28 cellular contexts compared by ENCODE assay signal in the genomic region with DNA sequence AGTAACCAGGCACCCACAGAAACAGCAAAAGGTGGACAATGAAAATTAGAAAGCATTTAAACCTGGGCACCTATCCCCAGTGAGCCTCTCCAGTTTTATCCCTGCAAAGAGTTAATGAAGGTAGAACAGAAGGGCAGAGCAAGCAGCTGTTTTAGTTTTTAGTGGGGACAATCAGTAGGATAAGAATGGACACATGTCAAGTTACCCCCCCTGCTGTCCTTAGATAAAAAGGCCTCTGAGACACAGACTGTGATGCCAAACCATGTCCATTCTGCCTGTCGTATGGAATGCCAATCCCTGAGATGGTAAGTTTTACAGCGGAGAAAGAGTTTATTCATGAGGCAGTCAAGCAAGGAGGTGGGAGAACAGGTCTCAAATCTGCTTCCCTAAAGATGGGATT.
DNase-seq lines count a peak whose midpoint lies in the region; ATAC-seq, FAIRE-seq and TF ChIP-seq lines count a peak whose summit lies in the region.
"Had no signal": no experiment of that assay in that cellular context is flagged by ENCODE, and none has a peak within 500 bp of the region (broad histone marks: within the 10 kb centered on the region; RNA-seq: fewer than 3 reads in every experiment).

No MANE protein-coding gene starts in this region.

- H3K4me3 Mint-ChIP-seq in T-helper 2 cell treated with Interferon-gamma antibody and Interleukin-4, amounts not matched to agents 5 μg/mL and 100 μg/mL, for 36 hours, result no peak overlapping the region
- H3K4me3 Mint-ChIP-seq in activated CD4-positive, alpha-beta memory T cell treated with anti-CD3 and anti-CD28 coated beads for 36 hours, result no peak overlapping the region
- no peak overlapping the region for H3K4me3 Mint-ChIP-seq in endodermal cell
- H3K4me3 Mint-ChIP-seq: CD8-positive, alpha-beta memory T cell; stimulated activated naive CD8-positive, alpha-beta T cell treated with anti-CD3 and anti-CD28 coated beads, Interleukin-15, amount 100 ng/mL, for 72 hours had no signal

- BruUV-seq in PC-3 (replicated peaks; lab: Mats Ljungman, UMichigan), result no TSS peak
- no TSS peak for BruUV-seq in K562 (replicated peaks; lab: Mats Ljungman, UMichigan)

- H4K20me1 ChIP-seq in PC-3 (ENCODE audit: low read length) (no peaks in the 10 kb centered on the region), K562 (replicated peaks; ENCODE audit: control insufficient read depth, insufficient read depth, low read length) (no peaks in the 10 kb centered on the region)

- peaks cover 8% of the 10 kb centered on the region for H3K9me3 Mint-ChIP-seq in T-helper 2 cell treated with Interferon-gamma antibody and Interleukin-4, amounts not matched to agents 5 μg/mL and 100 μg/mL, for 36 hours
- no peaks in the 10 kb centered on the region for H3K9me3 Mint-ChIP-seq in activated CD4-positive, alpha-beta memory T cell treated with anti-CD3 and anti-CD28 coated beads for 36 hours
- H3K9me3 Mint-ChIP-seq in endodermal cell, result no peaks in the 10 kb centered on the region
- H3K9me3 Mint-ChIP-seq: activated naive CD4-positive, alpha-beta T cell treated with anti-CD3 and anti-CD28 coated beads, Interleukin-2, amount 50 U/mL, for 72 hours; CD8-positive, alpha-beta memory T cell; stimulated activated naive CD8-positive, alpha-beta T cell treated with anti-CD3 and anti-CD28 coated beads, Interleukin-15, amount 100 ng/mL, for 72 hours had no signal

- intact Hi-C loops in PC-3 (cut with micrococcal nuclease), result loop anchor here (5.0 kb wide), 3 partner anchors 98 to 242 kb away; a partner anchor contains a TSS
- intact Hi-C loops in K562 (cut with micrococcal nuclease), result no loop called here
- intact Hi-C loops in activated CD4-positive, alpha-beta memory T cell treated with anti-CD3 and anti-CD28 coated beads for 36 hours (cut with micrococcal nuclease), result loop anchor here (5.0 kb wide), 2 partner anchors 93 to 258 kb away; no protein-coding TSS in a partner anchor

- H3K9me2 ChIP-seq in PC-3 (replicated peaks; ENCODE audit: low read length), result no peaks in the 10 kb centered on the region

- H3K27ac ChIP-seq in PC-3 (ENCODE audit: low read length), result no peak overlapping the region
- H3K27ac ChIP-seq in K562 (ENCODE audit: extremely low read depth, low read depth, low read length), result peak overlapping the region; percentile 5; the same call in 1 of the 3 replicates
- H3K27ac ChIP-seq in endodermal cell (ENCODE audit: low read depth, low read length), result no peak overlapping the region
- H3K27ac ChIP-seq: ascending aorta, gastrocnemius medialis, hepatocyte, neutrophil, psoas muscle, thyroid gland had no signal

- H3F3A ChIP-seq in PC-3 (ENCODE audit: low read length, unreplicated experiment), result peaks cover 4% of the 10 kb centered on the region

- H3K79me2 ChIP-seq in PC-3 (ENCODE audit: low read length) (no peaks in the 10 kb centered on the region), K562 (ENCODE audit: control insufficient read depth, insufficient read depth, low read length) (no peaks in the 10 kb centered on the region)
- H3K79me2 ChIP-seq: hepatocyte had no signal

- H3K9me3 ChIP-seq in PC-3 (ENCODE audit: low read length) (no peaks in the 10 kb centered on the region), K562 (replicated peaks; ENCODE audit: control insufficient read depth, insufficient read depth, low read depth, low read length) (no peaks in the 10 kb centered on the region; the same call in 1 of the 2 replicates), endodermal cell (ENCODE audit: control insufficient read depth, low read length) (no peaks in the 10 kb centered on the region)
- H3K9me3 ChIP-seq: ascending aorta, gastrocnemius medialis, neutrophil, psoas muscle, thyroid gland had no signal

- TF ChIP-seq EP300 in K562 (IDR thresholded peaks at IDR 0.05; ENCODE audit: low read length), result 0 out of 2 replicates have a peak, but pooled peaks have one; percentile 23

- TF ChIP-seq CTCF in PC-3 (conservative IDR thresholded peaks at IDR 0.05; ENCODE audit: low read depth, low read length) (peak; percentile 19; the same call in 1 of the 2 replicates), K562 (IDR thresholded peaks at IDR 0.05 in 2 of 3, conservative IDR thresholded peaks at IDR 0.05 in 1 of 3; ENCODE audit: insufficient read depth in 2 of 3, low read depth in 1 of 3, low read length in 3 of 3) (no peak), endodermal cell (conservative IDR thresholded peaks at IDR 0.05) (no peak)

- no peak overlapping the region for H2AFZ ChIP-seq in PC-3 (ENCODE audit: low read length)
- no peak overlapping the region for H2AFZ ChIP-seq in K562 (ENCODE audit: low read depth, low read length)
- H2AFZ ChIP-seq: hepatocyte had no signal

- H3K9ac ChIP-seq in PC-3 (ENCODE audit: low read length) (no peak overlapping the region), K562 (ENCODE audit: insufficient read depth in 1 of 2, low read depth in 2 of 2, low read length in 2 of 2) (no peak overlapping the region), endodermal cell (ENCODE audit: extremely low read depth, low read length, poor library complexity, severe bottlenecking) (no peak overlapping the region)

- no peak for TF ChIP-seq POLR2A in K562 (conservative IDR thresholded peaks at IDR 0.05)

- no peak overlapping the region for H3K4me2 ChIP-seq in PC-3 (ENCODE audit: low read length)
- peak overlapping the region; percentile 29; the same call in 1 of the 2 replicates for H3K4me2 ChIP-seq in K562 (ENCODE audit: insufficient read depth, low read length)
- H3K4me2 ChIP-seq: hepatocyte had no signal

- H3K4me1 ChIP-seq in PC-3 (ENCODE audit: insufficient read depth, low read length) (peaks cover 39% of the 10 kb centered on the region), K562 (replicated peaks in 1 of 2; ENCODE audit: control insufficient read depth in 2 of 2, insufficient read depth in 2 of 2, low read length in 2 of 2) (peaks cover 0 to 5% of the 10 kb centered on the region in 2 experiments; a peak in 1 of 5 replicates), endodermal cell (ENCODE audit: control insufficient read depth, insufficient read depth, low read length) (no peaks in the 10 kb centered on the region)
- H3K4me1 ChIP-seq: psoas muscle had no signal

- peaks cover 8% of the 10 kb centered on the region for H3K36me3 Mint-ChIP-seq in T-helper 2 cell treated with Interferon-gamma antibody and Interleukin-4, amounts not matched to agents 5 μg/mL and 100 μg/mL, for 36 hours (ENCODE audit: low read depth)
- H3K36me3 Mint-ChIP-seq in activated CD4-positive, alpha-beta memory T cell treated with anti-CD3 and anti-CD28 coated beads for 36 hours, result no peaks in the 10 kb centered on the region
- H3K36me3 Mint-ChIP-seq in endodermal cell (ENCODE audit: low read depth), result no peaks in the 10 kb centered on the region
- H3K36me3 Mint-ChIP-seq: activated naive CD4-positive, alpha-beta T cell treated with anti-CD3 and anti-CD28 coated beads, Interleukin-2, amount 50 U/mL, for 72 hours; CD8-positive, alpha-beta memory T cell had no signal

- CTCF ChIA-PET in PC-3 (lab: Charles Lee), result no interaction called here
- CTCF ChIA-PET in K562 (lab: Yijun Ruan, JAX; ENCODE audit: low intra/inter-chr PET ratio), result no interaction called here
- CTCF ChIA-PET in activated CD4-positive, alpha-beta memory T cell treated with anti-CD3 and anti-CD28 coated beads for 36 hours (lab: Charles Lee), result no interaction called here

- DNase-seq in T-helper 2 cell treated with Interferon-gamma antibody and Interleukin-4, amounts not matched to agents 5 μg/mL and 100 μg/mL, for 36 hours (ENCODE audit: low spot score), result no peak
- DNase-seq in T-helper 2 cell, result no peak
- no peak for DNase-seq in PC-3
- peak in 2 of 4 experiments; percentile 7 to 40 for DNase-seq in K562 (ENCODE audit: extremely low read depth in 1 of 4, low spot score in 3 of 4)
- peak; percentile 6 for DNase-seq in pons (ENCODE audit: low spot score)
- no peak for DNase-seq in activated CD4-positive, alpha-beta memory T cell treated with anti-CD3 and anti-CD28 coated beads for 36 hours
- DNase-seq in endodermal cell, result no peak
- DNase-seq: 8988T; activated CD4-positive, alpha-beta T cell treated with anti-CD3 and anti-CD28 coated beads, Interleukin-2, amount 50 U/mL, for 4 hours; activated CD4-positive, CD25-positive, alpha-beta regulatory T cell; activated CD8-positive, alpha-beta memory T cell treated with anti-CD3 and anti-CD28 coated beads, Interleukin-2, amount 50 U/mL, for 48 hours; CD8-positive, alpha-beta memory T cell; gastrocnemius medialis; left cardiac atrium; mammary epithelial cell; NCI-H1105 treated with DMSO at 0.1 percent for 48 hours; NCI-H2029 treated with DMSO at 0.1 percent for 48 hours; NCI-H226; psoas muscle; stimulated activated naive CD8-positive, alpha-beta T cell treated with anti-CD3 and anti-CD28 coated beads, Interleukin-15, amount 100 ng/mL, for 72 hours; thyroid gland had no signal

- H3K27me3 ChIP-seq in PC-3 (ENCODE audit: low read length), result no peaks in the 10 kb centered on the region
- no peaks in the 10 kb centered on the region for H3K27me3 ChIP-seq in K562 (ENCODE audit: control insufficient read depth in 2 of 2, insufficient read depth in 2 of 2, low read length in 2 of 2)
- H3K27me3 ChIP-seq in endodermal cell (ENCODE audit: control insufficient read depth, insufficient read depth, low read length, poor library complexity, severe bottlenecking), result no peaks in the 10 kb centered on the region
- H3K27me3 ChIP-seq: ascending aorta, gastrocnemius medialis, hepatocyte, neutrophil, thyroid gland had no signal

- H3K36me3 ChIP-seq in PC-3 (ENCODE audit: low read depth, low read length), result no peaks in the 10 kb centered on the region
- no peaks in the 10 kb centered on the region for H3K36me3 ChIP-seq in K562 (ENCODE audit: control insufficient read depth, insufficient read depth, low read length)
- no peaks in the 10 kb centered on the region for H3K36me3 ChIP-seq in endodermal cell (ENCODE audit: control insufficient read depth, insufficient read depth, low read length)
- H3K36me3 ChIP-seq: ascending aorta, gastrocnemius medialis, neutrophil, thyroid gland had no signal

- peak overlapping the region; percentile 42 for H3K27ac Mint-ChIP-seq in T-helper 2 cell treated with Interferon-gamma antibody and Interleukin-4, amounts not matched to agents 5 μg/mL and 100 μg/mL, for 36 hours
- no peak overlapping the region for H3K27ac Mint-ChIP-seq in activated CD4-positive, alpha-beta memory T cell treated with anti-CD3 and anti-CD28 coated beads for 36 hours
- H3K27ac Mint-ChIP-seq in endodermal cell, result no peak overlapping the region
- H3K27ac Mint-ChIP-seq: stimulated activated naive CD8-positive, alpha-beta T cell treated with anti-CD3 and anti-CD28 coated beads, Interleukin-15, amount 100 ng/mL, for 72 hours had no signal

- POLR2A ChIA-PET in PC-3 (lab: Charles Lee; ENCODE audit: unreplicated experiment) (no interaction called here), K562 (lab: Yijun Ruan, JAX) (interaction anchor here (0.6 to 0.8 kb wide), 2 partner anchors 11 to 408 kb away, joined by 3 read pairs; no protein-coding TSS in a partner anchor)
- POLR2A ChIA-PET in activated CD4-positive, alpha-beta memory T cell treated with anti-CD3 and anti-CD28 coated beads for 36 hours (lab: Charles Lee), result no interaction called here

- no peak for TF ChIP-seq RAD21 in K562 (CRISPR knock-in tag; conservative IDR thresholded peaks at IDR 0.05 in 1 of 2, IDR thresholded peaks at IDR 0.05 in 1 of 2)

- 10% methylated on average over 2 of the region's 2 CpGs for WGBS in K562 (ENCODE audit: insufficient coverage, low coverage, missing lambda C conversion rate)
- 93 to 94% methylated on average over 2 of the region's 2 CpGs for WGBS in endodermal cell (ENCODE audit: insufficient coverage in 1 of 2, insufficient read length in 1 of 2), 2 experiments

- in situ Hi-C loops in K562 (cut with MboI), result no loop called here

- peaks cover 41% of the 10 kb centered on the region for H3K4me1 Mint-ChIP-seq in T-helper 2 cell treated with Interferon-gamma antibody and Interleukin-4, amounts not matched to agents 5 μg/mL and 100 μg/mL, for 36 hours (ENCODE audit: low read depth)
- H3K4me1 Mint-ChIP-seq in activated CD4-positive, alpha-beta memory T cell treated with anti-CD3 and anti-CD28 coated beads for 36 hours (ENCODE audit: low read depth), result peaks cover 26% of the 10 kb centered on the region
- no peaks in the 10 kb centered on the region for H3K4me1 Mint-ChIP-seq in endodermal cell

- FAIRE-seq in K562 (lab: Jason Lieb, UNC), result no peak
- FAIRE-seq: endometrium, H1 had no signal

- no peak for ATAC-seq in PC-3
- ATAC-seq in K562, result peak; percentile 66
- ATAC-seq in GM21367 (IDR thresholded peaks at IDR 0.05; ENCODE audit: unreplicated experiment), result no peak
- ATAC-seq: activated naive CD4-positive, alpha-beta T cell treated with anti-CD3 and anti-CD28 coated beads, Interleukin-2, amount 50 U/mL, for 72 hours; gastrocnemius medialis; left cardiac atrium; psoas muscle; stimulated activated naive CD8-positive, alpha-beta T cell treated with anti-CD3 and anti-CD28 coated beads, Interleukin-15, amount 100 ng/mL, for 72 hours had no signal

- no peak overlapping the region for H3K4me3 ChIP-seq in PC-3 (ENCODE audit: low read length)
- H3K4me3 ChIP-seq in K562, result no peak overlapping the region
- H3K4me3 ChIP-seq in endodermal cell (ENCODE audit: low read length), result no peak overlapping the region
- H3K4me3 ChIP-seq: ascending aorta, gastrocnemius medialis, hepatocyte, psoas muscle, thyroid gland had no signal

- peaks cover 2% of the 10 kb centered on the region for H3K27me3 Mint-ChIP-seq in T-helper 2 cell treated with Interferon-gamma antibody and Interleukin-4, amounts not matched to agents 5 μg/mL and 100 μg/mL, for 36 hours (ENCODE audit: low read depth)
- H3K27me3 Mint-ChIP-seq in activated CD4-positive, alpha-beta memory T cell treated with anti-CD3 and anti-CD28 coated beads for 36 hours, result no peaks in the 10 kb centered on the region
- H3K27me3 Mint-ChIP-seq in endodermal cell (ENCODE audit: insufficient read depth), result no peaks in the 10 kb centered on the region

- H3K9me1 ChIP-seq in K562 (ENCODE audit: control insufficient read depth, insufficient read depth, low read length), result no peaks in the 10 kb centered on the region
